Comparison of ENCODE assay signal across 24 cellular contexts in genomic region chr6:85273870-85274269, GRCh38.
"Had no signal": no experiment of that assay in that cellular context is flagged by ENCODE, and none has a peak within 500 bp of the region (broad histone marks: within the 10 kb centered on the region; RNA-seq: fewer than 3 reads in every experiment).

No MANE protein-coding gene starts in this region.

- DNase-seq: activated CD4-positive, alpha-beta T cell treated with anti-CD3 and anti-CD28 coated beads, Interleukin-2, amount 10 ng/mL, durations not matched to agents 7 days and 5 days; activated CD4-positive, CD25-positive, alpha-beta regulatory T cell treated with anti-CD3 and anti-CD28 coated beads, Interleukin-2, amount 50 U/mL, for 72 hours; activated CD8-positive, alpha-beta memory T cell treated with anti-CD3 and anti-CD28 coated beads, Interleukin-2, amount 10 ng/mL, durations not matched to agents 7 days and 5 days; activated CD8-positive, alpha-beta T cell treated with anti-CD3 and anti-CD28 coated beads for 36 hours; activated effector memory CD4-positive, alpha-beta T cell treated with anti-CD3 and anti-CD28 coated beads, Interleukin-2, amount 50 U/mL, for 16 hours; activated naive CD4-positive, alpha-beta T cell treated with anti-CD3 and anti-CD28 coated beads, Interleukin-2, amount 10 ng/mL, durations not matched to agents 7 days and 5 days; activated naive CD8-positive, alpha-beta T cell treated with anti-CD3 and anti-CD28 coated beads, Interleukin-2, amount 50 U/mL, for 24 hours; activated T-cell treated with anti-CD3 and anti-CD28 coated beads for 4 hours; anterior cingulate cortex; esophagus squamous epithelium; foreskin melanocyte; ovary; psoas muscle; stimulated activated CD4-positive, alpha-beta T cell treated with anti-CD3 and anti-CD28 coated beads, Interleukin-1b, Interleukin-23, amount 100 ng/mL, for 48 hours; stomach; T-helper 1 cell; transverse colon; WERI-Rb-1 had no signal

- H3K36me3 ChIP-seq: esophagus squamous epithelium, ovary, right atrium auricular region, stomach, transverse colon, WERI-Rb-1 had no signal

- H3K27me3 ChIP-seq: esophagus squamous epithelium, ovary, right atrium auricular region, stomach, transverse colon had no signal

- H3K4me1 ChIP-seq: esophagus squamous epithelium, psoas muscle, right atrium auricular region, stomach, transverse colon had no signal

- H3K27ac ChIP-seq: coronary artery, esophagus squamous epithelium, ovary, psoas muscle, right atrium auricular region, skin epidermis, stomach, transverse colon, WERI-Rb-1 had no signal

- ATAC-seq: activated CD8-positive, alpha-beta memory T cell treated with anti-CD3 and anti-CD28 coated beads, Interleukin-2, amount 10 ng/mL, durations not matched to agents 7 days and 5 days; activated CD8-positive, alpha-beta T cell treated with anti-CD3 and anti-CD28 coated beads for 36 hours; activated naive CD8-positive, alpha-beta T cell treated with anti-CD3 and anti-CD28 coated beads, Interleukin-2, amount 50 U/mL, for 24 hours; left lobe of liver; natural killer cell treated with Interleukin-12 subunit alpha and Interleukin-12 subunit beta and Interleukin-15 and Interleukin-18, amount 100 ng/mL, for 72 hours; psoas muscle; stimulated activated effector memory CD8-positive, alpha-beta T cell treated with anti-CD3 and anti-CD28 coated beads, Interleukin-12 subunit alpha, Interleukin-12 subunit beta, amount 100 ng/mL, for 72 hours had no signal

- H3K9me3 ChIP-seq: esophagus squamous epithelium, ovary, psoas muscle, right atrium auricular region, transverse colon had no signal

- H3K4me3 ChIP-seq: coronary artery, esophagus squamous epithelium, ovary, psoas muscle, right atrium auricular region, skin epidermis, stomach, transverse colon had no signal
